In the genomic region with DNA sequence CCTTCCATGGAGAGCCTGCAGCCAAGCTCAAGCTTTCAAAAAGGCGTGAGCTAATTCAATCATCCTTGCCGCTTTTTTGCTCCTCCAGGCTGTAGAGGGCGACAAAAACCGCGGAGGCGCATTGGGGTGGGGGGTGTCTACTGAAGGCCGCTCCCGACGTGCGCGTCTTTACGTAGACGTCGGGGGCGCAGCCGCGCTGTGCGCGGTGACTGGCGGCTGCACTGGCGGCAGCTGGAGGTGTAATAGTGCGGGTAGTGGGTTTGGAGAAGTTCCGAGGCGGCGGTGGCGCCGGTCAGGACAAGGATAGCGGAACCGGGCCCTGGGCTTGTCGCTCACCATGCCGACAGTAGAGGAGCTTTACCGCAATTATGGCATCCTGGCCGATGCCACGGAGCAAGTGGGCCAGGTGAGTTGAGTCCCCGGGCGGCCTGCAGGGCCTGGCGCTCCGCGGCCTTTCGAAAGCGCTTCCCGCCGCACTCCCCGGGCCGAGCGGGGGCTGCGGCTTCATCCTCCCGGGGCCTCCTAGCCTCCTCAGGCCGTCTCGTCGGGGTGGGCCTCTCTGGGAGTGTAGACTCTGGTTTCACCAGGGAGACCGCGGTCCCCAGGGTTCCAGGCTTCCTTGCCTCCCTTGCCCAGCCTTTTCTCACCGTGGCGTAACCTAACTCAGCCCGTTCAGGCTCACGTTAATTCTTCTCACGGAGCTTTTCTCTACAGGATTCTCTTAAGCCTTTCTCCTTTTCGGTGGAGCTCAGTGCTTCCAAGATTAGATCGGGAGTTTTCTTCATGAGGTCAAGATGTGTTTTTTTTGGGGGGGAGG, we compare ENCODE assay signal across 1 cellular context.
TF ChIP-seq lines count a peak whose summit lies in the region.

A gene (plus strand): TSS at position 206 of the 817 bp plus-strand sequence. CDS start 132 bp downstream, at position 338.

TF ChIP-seq in HepG2, 621 proteins besides CTCF, POLR2A, EP300 and RAD21 (continued from another document and continues in another):
- TF ChIP-seq, protein P1, sequence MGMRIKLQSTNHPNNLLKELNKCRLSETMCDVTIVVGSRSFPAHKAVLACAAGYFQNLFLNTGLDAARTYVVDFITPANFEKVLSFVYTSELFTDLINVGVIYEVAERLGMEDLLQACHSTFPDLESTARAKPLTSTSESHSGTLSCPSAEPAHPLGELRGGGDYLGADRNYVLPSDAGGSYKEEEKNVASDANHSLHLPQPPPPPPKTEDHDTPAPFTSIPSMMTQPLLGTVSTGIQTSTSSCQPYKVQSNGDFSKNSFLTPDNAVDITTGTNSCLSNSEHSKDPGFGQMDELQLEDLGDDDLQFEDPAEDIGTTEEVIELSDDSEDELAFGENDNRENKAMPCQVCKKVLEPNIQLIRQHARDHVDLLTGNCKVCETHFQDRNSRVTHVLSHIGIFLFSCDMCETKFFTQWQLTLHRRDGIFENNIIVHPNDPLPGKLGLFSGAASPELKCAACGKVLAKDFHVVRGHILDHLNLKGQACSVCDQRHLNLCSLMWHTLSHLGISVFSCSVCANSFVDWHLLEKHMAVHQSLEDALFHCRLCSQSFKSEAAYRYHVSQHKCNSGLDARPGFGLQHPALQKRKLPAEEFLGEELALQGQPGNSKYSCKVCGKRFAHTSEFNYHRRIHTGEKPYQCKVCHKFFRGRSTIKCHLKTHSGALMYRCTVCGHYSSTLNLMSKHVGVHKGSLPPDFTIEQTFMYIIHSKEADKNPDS (CRISPR knock-in tag; IDR thresholded peaks at IDR 0.05) = no peak
- TF ChIP-seq HNF4G (IDR thresholded peaks at IDR 0.05; ENCODE audit: borderline replicate concordance, low read depth, low read length) = no peak
- no peak for TF ChIP-seq HNF4G (CRISPR knock-in tag; IDR thresholded peaks at IDR 0.05; ENCODE audit: borderline replicate concordance, low read depth)
- no peak for TF ChIP-seq RFX3 (CRISPR knock-in tag; IDR thresholded peaks at IDR 0.05)
- TF ChIP-seq ZNF235 (CRISPR knock-in tag; IDR thresholded peaks at IDR 0.05; ENCODE audit: borderline replicate concordance) = 0 out of 2 replicates have a peak, but pooled peaks have one; percentile 39
- TF ChIP-seq ZIK1 (CRISPR knock-in tag; IDR thresholded peaks at IDR 0.05; ENCODE audit: borderline replicate concordance, low read depth) = peak; percentile 49; the same call in 1 of the 2 replicates
- no peak for TF ChIP-seq ZFP36L2 (CRISPR knock-in tag; IDR thresholded peaks at IDR 0.05)
- TF ChIP-seq ZNF460 (CRISPR knock-in tag; IDR thresholded peaks at IDR 0.05; ENCODE audit: borderline replicate concordance) = no peak; the same call in 1 of the 2 replicates
- no peak for TF ChIP-seq ZBTB8A (CRISPR knock-in tag; IDR thresholded peaks at IDR 0.05; ENCODE audit: borderline replicate concordance, low read depth)
- TF ChIP-seq, protein P2, sequence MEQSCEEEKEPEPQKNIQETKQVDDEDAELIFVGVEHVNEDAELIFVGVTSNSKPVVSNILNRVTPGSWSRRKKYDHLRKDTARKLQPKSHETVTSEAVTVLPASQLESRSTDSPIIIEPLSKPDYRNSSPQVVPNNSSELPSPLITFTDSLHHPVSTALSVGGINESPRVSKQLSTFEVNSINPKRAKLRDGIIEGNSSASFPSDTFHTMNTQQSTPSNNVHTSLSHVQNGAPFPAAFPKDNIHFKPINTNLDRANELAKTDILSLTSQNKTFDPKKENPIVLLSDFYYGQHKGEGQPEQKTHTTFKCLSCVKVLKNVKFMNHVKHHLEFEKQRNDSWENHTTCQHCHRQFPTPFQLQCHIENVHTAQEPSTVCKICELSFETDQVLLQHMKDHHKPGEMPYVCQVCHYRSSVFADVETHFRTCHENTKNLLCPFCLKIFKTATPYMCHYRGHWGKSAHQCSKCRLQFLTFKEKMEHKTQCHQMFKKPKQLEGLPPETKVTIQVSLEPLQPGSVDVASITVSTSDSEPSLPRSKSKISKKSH (CRISPR knock-in tag; IDR thresholded peaks at IDR 0.05; ENCODE audit: borderline replicate concordance) = peak; percentile 90
- TF ChIP-seq PITX1 (CRISPR knock-in tag; IDR thresholded peaks at IDR 0.05) = peak; percentile 70; the same call in 1 of the 2 replicates
- TF ChIP-seq HHEX (CRISPR knock-in tag; IDR thresholded peaks at IDR 0.05) = no peak
- TF ChIP-seq MAFG (CRISPR knock-in tag; IDR thresholded peaks at IDR 0.05) = no peak
- TF ChIP-seq, protein P3, sequence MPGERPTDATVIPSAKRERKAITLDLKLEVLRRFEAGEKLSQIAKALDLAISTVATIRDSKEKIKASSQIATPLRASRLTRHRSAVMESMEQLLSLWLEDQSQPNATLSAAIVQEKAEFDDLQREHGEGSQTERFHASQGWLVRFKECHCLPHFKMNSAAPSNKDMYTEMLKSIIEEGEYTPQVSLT (CRISPR knock-in tag; IDR thresholded peaks at IDR 0.05; ENCODE audit: borderline replicate concordance, low read depth) = no peak
- no peak for TF ChIP-seq ZNF234 (CRISPR knock-in tag; conservative IDR thresholded peaks at IDR 0.05)
- no peak for TF ChIP-seq ZNF160 (CRISPR knock-in tag; IDR thresholded peaks at IDR 0.05)
- TF ChIP-seq KLF13 (CRISPR knock-in tag; IDR thresholded peaks at IDR 0.05) = no peak; the same call in 1 of the 2 replicates
- TF ChIP-seq ZFYVE20 (CRISPR knock-in tag; IDR thresholded peaks at IDR 0.05; ENCODE audit: borderline replicate concordance, low read depth) = 0 out of 2 replicates have a peak, but pooled peaks have one; percentile 78
- TF ChIP-seq ZBTB3 (CRISPR knock-in tag; IDR thresholded peaks at IDR 0.05; ENCODE audit: borderline replicate concordance, low read depth) = no peak
- no peak for TF ChIP-seq ZNF572 (CRISPR knock-in tag; IDR thresholded peaks at IDR 0.05)
- TF ChIP-seq ZNF224 (CRISPR knock-in tag; IDR thresholded peaks at IDR 0.05) = no peak
- TF ChIP-seq HDAC2 (CRISPR knock-in tag; IDR thresholded peaks at IDR 0.05) = peak; percentile 69; the same call in 1 of the 2 replicates
- no peak for TF ChIP-seq RBM22 (optimal IDR thresholded peaks at IDR 0.05; ENCODE audit: low read length)
- TF ChIP-seq SP140L (CRISPR knock-in tag; IDR thresholded peaks at IDR 0.05; ENCODE audit: borderline replicate concordance) = 0 out of 2 replicates have a peak, but pooled peaks have one; percentile 56
- TF ChIP-seq, protein P4, sequence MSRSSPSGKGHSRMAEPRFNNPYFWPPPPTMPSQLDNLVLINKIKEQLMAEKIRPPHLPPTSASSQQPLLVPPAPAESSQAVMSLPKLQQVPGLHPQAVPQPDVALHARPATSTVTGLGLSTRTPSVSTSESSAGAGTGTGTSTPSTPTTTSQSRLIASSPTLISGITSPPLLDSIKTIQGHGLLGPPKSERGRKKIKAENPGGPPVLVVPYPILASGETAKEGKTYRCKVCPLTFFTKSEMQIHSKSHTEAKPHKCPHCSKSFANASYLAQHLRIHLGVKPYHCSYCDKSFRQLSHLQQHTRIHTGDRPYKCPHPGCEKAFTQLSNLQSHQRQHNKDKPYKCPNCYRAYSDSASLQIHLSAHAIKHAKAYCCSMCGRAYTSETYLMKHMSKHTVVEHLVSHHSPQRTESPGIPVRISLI (CRISPR knock-in tag; IDR thresholded peaks at IDR 0.05; ENCODE audit: borderline replicate concordance) = peak; percentile 43; the same call in 1 of the 2 replicates
- TF ChIP-seq MEIS1 (CRISPR knock-in tag; IDR thresholded peaks at IDR 0.05; ENCODE audit: borderline replicate concordance) = no peak
- TF ChIP-seq ZFP62 (CRISPR knock-in tag; IDR thresholded peaks at IDR 0.05) = no peak
- TF ChIP-seq MIXL1 (CRISPR knock-in tag; IDR thresholded peaks at IDR 0.05) = peak; percentile 78; the same call in 1 of the 2 replicates
- peak; percentile 74 for TF ChIP-seq RBM39 (IDR thresholded peaks at IDR 0.05; ENCODE audit: low read depth, low read length, poor library complexity, severe bottlenecking)
- TF ChIP-seq ETV5 (CRISPR knock-in tag; IDR thresholded peaks at IDR 0.05; ENCODE audit: borderline replicate concordance) = peak; percentile 22; the same call in 1 of the 2 replicates
- TF ChIP-seq PHF8 (CRISPR knock-in tag; IDR thresholded peaks at IDR 0.05) = peak; percentile 94
- TF ChIP-seq, protein P5, sequence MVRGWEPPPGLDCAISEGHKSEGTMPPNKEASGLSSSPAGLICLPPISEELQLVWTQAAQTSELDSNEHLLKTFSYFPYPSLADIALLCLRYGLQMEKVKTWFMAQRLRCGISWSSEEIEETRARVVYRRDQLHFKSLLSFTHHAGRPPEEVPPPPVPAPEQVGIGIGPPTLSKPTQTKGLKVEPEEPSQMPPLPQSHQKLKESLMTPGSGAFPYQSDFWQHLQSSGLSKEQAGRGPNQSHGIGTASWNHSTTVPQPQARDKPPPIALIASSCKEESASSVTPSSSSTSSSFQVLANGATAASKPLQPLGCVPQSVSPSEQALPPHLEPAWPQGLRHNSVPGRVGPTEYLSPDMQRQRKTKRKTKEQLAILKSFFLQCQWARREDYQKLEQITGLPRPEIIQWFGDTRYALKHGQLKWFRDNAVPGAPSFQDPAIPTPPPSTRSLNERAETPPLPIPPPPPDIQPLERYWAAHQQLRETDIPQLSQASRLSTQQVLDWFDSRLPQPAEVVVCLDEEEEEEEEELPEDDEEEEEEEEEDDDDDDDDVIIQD (CRISPR knock-in tag; IDR thresholded peaks at IDR 0.05; ENCODE audit: low read depth) = peak; percentile 95
- peak; percentile 87; the same call in 1 of the 2 replicates for TF ChIP-seq CBX5 (CRISPR knock-in tag; IDR thresholded peaks at IDR 0.05; ENCODE audit: borderline replicate concordance)
- TF ChIP-seq RFX1 (IDR thresholded peaks at IDR 0.05) = no peak
- peak; percentile 89 for TF ChIP-seq GABPB1 (CRISPR knock-in tag; IDR thresholded peaks at IDR 0.05)
- peak; percentile 79 for TF ChIP-seq CREM (IDR thresholded peaks at IDR 0.05)
- TF ChIP-seq CREM (CRISPR knock-in tag; IDR thresholded peaks at IDR 0.05) = no peak; the same call in 1 of the 2 replicates
- TF ChIP-seq KDM1A (CRISPR knock-in tag; IDR thresholded peaks at IDR 0.05) = no peak
- no peak for TF ChIP-seq ZNF567 (CRISPR knock-in tag; IDR thresholded peaks at IDR 0.05; ENCODE audit: borderline replicate concordance)
- TF ChIP-seq RBFOX2 (IDR thresholded peaks at IDR 0.05; ENCODE audit: low read depth, low read length) = peak; percentile 93
- TF ChIP-seq KAT2B (IDR thresholded peaks at IDR 0.05; ENCODE audit: borderline replicate concordance, low read depth, low read length) = no peak
- TF ChIP-seq, protein P6, sequence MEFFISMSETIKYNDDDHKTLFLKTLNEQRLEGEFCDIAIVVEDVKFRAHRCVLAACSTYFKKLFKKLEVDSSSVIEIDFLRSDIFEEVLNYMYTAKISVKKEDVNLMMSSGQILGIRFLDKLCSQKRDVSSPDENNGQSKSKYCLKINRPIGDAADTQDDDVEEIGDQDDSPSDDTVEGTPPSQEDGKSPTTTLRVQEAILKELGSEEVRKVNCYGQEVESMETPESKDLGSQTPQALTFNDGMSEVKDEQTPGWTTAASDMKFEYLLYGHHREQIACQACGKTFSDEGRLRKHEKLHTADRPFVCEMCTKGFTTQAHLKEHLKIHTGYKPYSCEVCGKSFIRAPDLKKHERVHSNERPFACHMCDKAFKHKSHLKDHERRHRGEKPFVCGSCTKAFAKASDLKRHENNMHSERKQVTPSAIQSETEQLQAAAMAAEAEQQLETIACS (CRISPR knock-in tag; IDR thresholded peaks at IDR 0.05) = peak; percentile 58; the same call in 1 of the 2 replicates
- TF ChIP-seq ZNF274 (CRISPR knock-in tag; IDR thresholded peaks at IDR 0.05) = peak; percentile 76
- TF ChIP-seq ZNF24 (IDR thresholded peaks at IDR 0.05) = no peak
- no peak for TF ChIP-seq MTF2 (CRISPR knock-in tag; IDR thresholded peaks at IDR 0.05; ENCODE audit: borderline replicate concordance)
- no peak for TF ChIP-seq KLF9 (CRISPR knock-in tag; IDR thresholded peaks at IDR 0.05; ENCODE audit: low read depth)
- TF ChIP-seq AGO1 (IDR thresholded peaks at IDR 0.05; ENCODE audit: low read depth, low read length, poor library complexity, severe bottlenecking) = peak; percentile 56
- TF ChIP-seq FOSL2 (CRISPR knock-in tag; IDR thresholded peaks at IDR 0.05) = peak; percentile 68
- no peak for TF ChIP-seq ZNF563 (CRISPR knock-in tag; IDR thresholded peaks at IDR 0.05)
- peak; percentile 87 for TF ChIP-seq ZNF350 (CRISPR knock-in tag; IDR thresholded peaks at IDR 0.05; ENCODE audit: borderline replicate concordance, low read depth)
- TF ChIP-seq, protein P7, sequence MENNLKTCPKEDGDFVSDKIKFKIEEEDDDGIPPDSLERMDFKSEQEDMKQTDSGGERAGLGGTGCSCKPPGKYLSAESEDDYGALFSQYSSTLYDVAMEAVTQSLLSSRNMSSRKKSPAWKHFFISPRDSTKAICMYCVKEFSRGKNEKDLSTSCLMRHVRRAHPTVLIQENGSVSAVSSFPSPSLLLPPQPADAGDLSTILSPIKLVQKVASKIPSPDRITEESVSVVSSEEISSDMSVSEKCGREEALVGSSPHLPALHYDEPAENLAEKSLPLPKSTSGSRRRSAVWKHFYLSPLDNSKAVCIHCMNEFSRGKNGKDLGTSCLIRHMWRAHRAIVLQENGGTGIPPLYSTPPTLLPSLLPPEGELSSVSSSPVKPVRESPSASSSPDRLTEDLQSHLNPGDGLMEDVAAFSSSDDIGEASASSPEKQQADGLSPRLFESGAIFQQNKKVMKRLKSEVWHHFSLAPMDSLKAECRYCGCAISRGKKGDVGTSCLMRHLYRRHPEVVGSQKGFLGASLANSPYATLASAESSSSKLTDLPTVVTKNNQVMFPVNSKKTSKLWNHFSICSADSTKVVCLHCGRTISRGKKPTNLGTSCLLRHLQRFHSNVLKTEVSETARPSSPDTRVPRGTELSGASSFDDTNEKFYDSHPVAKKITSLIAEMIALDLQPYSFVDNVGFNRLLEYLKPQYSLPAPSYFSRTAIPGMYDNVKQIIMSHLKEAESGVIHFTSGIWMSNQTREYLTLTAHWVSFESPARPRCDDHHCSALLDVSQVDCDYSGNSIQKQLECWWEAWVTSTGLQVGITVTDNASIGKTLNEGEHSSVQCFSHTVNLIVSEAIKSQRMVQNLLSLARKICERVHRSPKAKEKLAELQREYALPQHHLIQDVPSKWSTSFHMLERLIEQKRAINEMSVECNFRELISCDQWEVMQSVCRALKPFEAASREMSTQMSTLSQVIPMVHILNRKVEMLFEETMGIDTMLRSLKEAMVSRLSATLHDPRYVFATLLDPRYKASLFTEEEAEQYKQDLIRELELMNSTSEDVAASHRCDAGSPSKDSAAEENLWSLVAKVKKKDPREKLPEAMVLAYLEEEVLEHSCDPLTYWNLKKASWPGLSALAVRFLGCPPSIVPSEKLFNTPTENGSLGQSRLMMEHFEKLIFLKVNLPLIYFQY (CRISPR knock-in tag; IDR thresholded peaks at IDR 0.05; ENCODE audit: borderline replicate concordance) = peak; percentile 78; the same call in 1 of the 2 replicates
- TF ChIP-seq NFYC (CRISPR knock-in tag; IDR thresholded peaks at IDR 0.05) = peak; percentile 65
- no peak; the same call in 1 of the 2 replicates for TF ChIP-seq ZNF546 (CRISPR knock-in tag; conservative IDR thresholded peaks at IDR 0.05)
- peak; percentile 56; the same call in 1 of the 2 replicates for TF ChIP-seq ARNT2 (CRISPR knock-in tag; IDR thresholded peaks at IDR 0.05; ENCODE audit: low read depth)
- TF ChIP-seq GATA4 (IDR thresholded peaks at IDR 0.05; ENCODE audit: borderline replicate concordance, low read depth) = 0 out of 2 replicates have a peak, but pooled peaks have one; percentile 47
- TF ChIP-seq ZNF331 (CRISPR knock-in tag; IDR thresholded peaks at IDR 0.05) = peak; percentile 88
- TF ChIP-seq NBN (conservative IDR thresholded peaks at IDR 0.05) = no peak
- no peak for TF ChIP-seq EEA1 (CRISPR knock-in tag; IDR thresholded peaks at IDR 0.05; ENCODE audit: borderline replicate concordance)
- TF ChIP-seq BHLHE40 (IDR thresholded peaks at IDR 0.05; ENCODE audit: low read length) = no peak
- no peak for TF ChIP-seq THYN1 (CRISPR knock-in tag; IDR thresholded peaks at IDR 0.05; ENCODE audit: borderline replicate concordance, low read depth)
- TF ChIP-seq RFXANK (CRISPR knock-in tag; IDR thresholded peaks at IDR 0.05) = 0 out of 2 replicates have a peak, but pooled peaks have one; percentile 26
- TF ChIP-seq IKZF4 (CRISPR knock-in tag; IDR thresholded peaks at IDR 0.05; ENCODE audit: borderline replicate concordance, low read depth, not compliant biosample characterization) = no peak
